ENCODE assay signal across 9 cellular contexts in the genomic region with DNA sequence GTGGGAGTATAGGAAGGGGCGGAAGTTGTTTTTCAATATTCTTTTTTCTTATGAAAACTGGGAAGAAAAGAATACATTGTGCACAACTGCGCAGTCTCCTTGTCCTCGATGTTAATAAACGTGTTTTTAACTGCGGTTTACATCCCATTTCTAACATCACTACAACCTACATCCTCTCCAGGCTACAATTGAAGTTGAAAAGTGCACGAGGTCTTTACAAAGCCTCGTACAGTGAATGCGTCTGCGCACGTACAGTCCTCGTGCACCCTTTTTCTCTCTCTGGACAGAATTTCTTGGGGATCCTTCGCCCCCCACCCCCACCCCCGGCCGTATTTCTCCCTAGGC.
DNase-seq lines count a peak whose midpoint lies in the region; ATAC-seq, FAIRE-seq and TF ChIP-seq lines count a peak whose summit lies in the region.
"Had no signal": no experiment of that assay in that cellular context is flagged by ENCODE, and none has a peak within 500 bp of the region (broad histone marks: within the 10 kb centered on the region; RNA-seq: fewer than 3 reads in every experiment).

No MANE protein-coding gene starts in this region.

- H3K36me3 ChIP-seq in astrocyte (ENCODE audit: insufficient read depth, low read length) (no peaks in the 10 kb centered on the region), lower lobe of right lung (no peaks in the 10 kb centered on the region), stomach smooth muscle (ENCODE audit: control insufficient read depth in 2 of 2, insufficient read depth in 2 of 2, low read length in 2 of 2) (no peaks in the 10 kb centered on the region)

- peak overlapping the region; percentile 94 for H2AFZ ChIP-seq in astrocyte (ENCODE audit: low read depth, low read length)

- POLR2A ChIA-PET in activated CD4-positive, alpha-beta T cell treated with anti-CD3 and anti-CD28 coated beads for 36 hours (lab: Charles Lee), result no interaction called here

- H3K27me3 ChIP-seq in astrocyte (ENCODE audit: insufficient read depth, low read length) (no peaks in the 10 kb centered on the region), lower lobe of right lung (ENCODE audit: low read depth) (peaks cover 38% of the 10 kb centered on the region), stomach smooth muscle (ENCODE audit: control insufficient read depth in 1 of 2, insufficient read depth in 2 of 2, low read length in 2 of 2) (peaks cover 0 to 2% of the 10 kb centered on the region in 2 donors)

- H3K9me3 Mint-ChIP-seq in activated CD4-positive, alpha-beta T cell treated with anti-CD3 and anti-CD28 coated beads for 36 hours (ENCODE audit: low read depth), result no peaks in the 10 kb centered on the region
- H3K9me3 Mint-ChIP-seq in astrocyte (ENCODE audit: unreplicated experiment), result no peaks in the 10 kb centered on the region

- H3K27ac Mint-ChIP-seq in activated CD4-positive, alpha-beta T cell treated with anti-CD3 and anti-CD28 coated beads for 36 hours, result no peak overlapping the region
- H3K27ac Mint-ChIP-seq in astrocyte (ENCODE audit: unreplicated experiment), result no peak overlapping the region

- H3K4me1 ChIP-seq in astrocyte (ENCODE audit: insufficient read depth, low read length) (peaks cover 4% of the 10 kb centered on the region), lower lobe of right lung (peaks cover 5% of the 10 kb centered on the region), stomach smooth muscle (ENCODE audit: control insufficient read depth, insufficient read depth, low read length) (peaks cover 7% of the 10 kb centered on the region)

- ATAC-seq in activated CD4-positive, alpha-beta T cell treated with anti-CD3 and anti-CD28 coated beads for 36 hours, result no peak
- peak in 1 of 2 donors; percentile 24 for ATAC-seq in lower lobe of right lung
- ATAC-seq in GM19023 (IDR thresholded peaks at IDR 0.05; ENCODE audit: unreplicated experiment), result no peak
- ATAC-seq in HG02885 (IDR thresholded peaks at IDR 0.05; ENCODE audit: poor library complexity, unreplicated experiment), result no peak

- no peaks in the 10 kb centered on the region for H3K79me2 ChIP-seq in astrocyte (ENCODE audit: insufficient read depth, low read length)

- H3K9ac ChIP-seq in astrocyte (ENCODE audit: low read length), result peak overlapping the region; percentile 60
- no peak overlapping the region for H3K9ac ChIP-seq in stomach smooth muscle (ENCODE audit: low read length in 2 of 2)

- peaks cover 34% of the 10 kb centered on the region for H3K27me3 Mint-ChIP-seq in activated CD4-positive, alpha-beta T cell treated with anti-CD3 and anti-CD28 coated beads for 36 hours
- peaks cover 35% of the 10 kb centered on the region for H3K27me3 Mint-ChIP-seq in astrocyte (ENCODE audit: low read depth, unreplicated experiment)

- no peak overlapping the region for H3K27ac ChIP-seq in astrocyte (ENCODE audit: low read depth, low read length)
- H3K27ac ChIP-seq in lower lobe of right lung, result no peak overlapping the region
- no peak overlapping the region for H3K27ac ChIP-seq in stomach smooth muscle (ENCODE audit: low read length)

- peaks cover 13% of the 10 kb centered on the region for H3K4me1 Mint-ChIP-seq in activated CD4-positive, alpha-beta T cell treated with anti-CD3 and anti-CD28 coated beads for 36 hours
- peaks cover 8% of the 10 kb centered on the region for H3K4me1 Mint-ChIP-seq in astrocyte (ENCODE audit: low read depth, unreplicated experiment)

- CTCF ChIA-PET in activated CD4-positive, alpha-beta T cell treated with anti-CD3 and anti-CD28 coated beads for 36 hours (lab: Charles Lee), result interaction anchor here (0.6 to 1.0 kb wide), 7 partner anchors 9 to 344 kb away, joined by 3 to 12 read pairs (median 3); no protein-coding TSS in a partner anchor

- H3K4me3 Mint-ChIP-seq in activated CD4-positive, alpha-beta T cell treated with anti-CD3 and anti-CD28 coated beads for 36 hours, result peak overlapping the region; percentile 48
- H3K4me3 Mint-ChIP-seq in astrocyte (ENCODE audit: unreplicated experiment), result no peak overlapping the region

- intact Hi-C loops in activated CD4-positive, alpha-beta T cell treated with anti-CD3 and anti-CD28 coated beads for 36 hours (cut with DNase I, micrococcal nuclease), result loop anchor here in 1 of 2 experiments (5.0 kb wide), 1 partner anchor 94 kb away; no protein-coding TSS in a partner anchor
- intact Hi-C loops in lower lobe of right lung (cut with DNase I), result no loop called here

- H4K20me1 ChIP-seq in astrocyte (ENCODE audit: insufficient read depth, low read length), result no peaks in the 10 kb centered on the region

- H3K36me3 Mint-ChIP-seq in activated CD4-positive, alpha-beta T cell treated with anti-CD3 and anti-CD28 coated beads for 36 hours (ENCODE audit: low read depth), result no peaks in the 10 kb centered on the region
- H3K36me3 Mint-ChIP-seq in astrocyte (ENCODE audit: low read depth, unreplicated experiment), result no peaks in the 10 kb centered on the region

- no peak for DNase-seq in activated CD4-positive, alpha-beta T cell treated with anti-CD3 and anti-CD28 coated beads for 36 hours
- no peak for DNase-seq in activated CD4-positive, alpha-beta T cell treated with anti-CD3 and anti-CD28 coated beads, Interleukin-2, amount 50 U/mL, for 48 hours
- DNase-seq in astrocyte (ENCODE audit: low read depth) (no peak), lower lobe of right lung (no peak), NAMALWA (ENCODE audit: low spot score) (no peak)
- DNase-seq: NCI-H146 had no signal

- TF ChIP-seq CTCF in astrocyte (IDR thresholded peaks at IDR 0.05; ENCODE audit: insufficient read depth, low read depth, low read length) (no peak), lower lobe of right lung (IDR thresholded peaks at IDR 0.05) (no peak)

- H3K4me2 ChIP-seq in astrocyte (ENCODE audit: low read length), result peak overlapping the region; percentile 96

- peak overlapping the region; percentile 63 for H3K4me3 ChIP-seq in astrocyte (ENCODE audit: insufficient read depth, low read depth, low read length)
- peak overlapping the region; percentile 57 for H3K4me3 ChIP-seq in lower lobe of right lung
- H3K4me3 ChIP-seq in stomach smooth muscle (ENCODE audit: low read length in 2 of 2), result peak overlapping the region; percentile 52 to 72

- H3K9me3 ChIP-seq in astrocyte (ENCODE audit: insufficient read depth, low read depth, low read length), result peaks cover 4% of the 10 kb centered on the region
- H3K9me3 ChIP-seq in lower lobe of right lung, result no peaks in the 10 kb centered on the region
- H3K9me3 ChIP-seq in stomach smooth muscle (ENCODE audit: control insufficient read depth in 2 of 2, low read length in 2 of 2), result no peaks in the 10 kb centered on the region

- no peak for FAIRE-seq in astrocyte (lab: Jason Lieb, UNC)
